ENCODE assay signal across 7 cellular contexts in the genomic region with DNA sequence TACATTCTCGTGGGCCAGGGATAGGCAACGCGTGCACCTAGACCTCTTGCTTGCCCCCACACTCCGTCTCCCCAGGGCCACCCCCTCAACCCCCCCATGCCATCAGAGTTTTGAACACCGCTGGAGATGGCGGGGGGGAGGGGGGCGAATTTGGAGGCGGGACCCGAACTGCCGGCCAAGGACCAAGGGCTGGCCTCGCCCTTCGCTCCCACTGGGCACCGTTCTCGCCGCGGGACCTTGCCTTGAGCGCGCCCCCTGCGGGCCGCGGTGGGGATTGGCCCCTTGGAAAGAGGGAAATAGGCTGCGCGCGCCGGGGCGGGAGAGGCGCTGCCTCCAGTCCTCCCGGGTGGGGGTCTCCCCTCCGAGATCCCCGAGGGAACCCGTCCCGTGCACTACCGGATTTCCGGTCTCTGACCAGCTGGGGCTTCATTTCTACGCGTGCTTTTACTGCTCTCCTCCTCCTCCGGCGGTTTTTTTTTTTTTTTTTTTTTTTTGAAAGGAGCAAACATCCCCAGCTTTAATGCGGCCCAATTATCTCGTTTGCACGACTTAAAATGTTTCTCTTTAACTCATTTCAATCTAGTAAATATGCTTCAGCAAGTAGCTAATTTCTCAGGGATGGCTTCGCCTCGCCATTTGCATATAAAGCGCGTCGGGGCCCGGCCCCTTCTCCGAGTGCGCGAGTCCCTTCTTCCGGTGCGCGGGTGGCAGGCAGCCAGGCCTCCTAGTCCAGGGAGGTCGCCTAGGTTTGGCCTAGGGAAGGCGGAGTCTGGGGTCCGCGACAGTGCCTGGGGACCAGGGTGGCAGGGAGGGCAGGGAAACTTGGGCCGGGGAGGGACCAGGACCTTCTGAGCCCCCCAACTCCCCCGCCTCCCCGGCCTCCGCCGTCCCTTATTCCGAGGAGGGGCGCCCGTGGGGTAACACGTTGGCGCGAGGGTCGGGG. TPM values are rescaled to one million over a fixed set of nuclear protein-coding genes. Genes with fewer than 3 reads are reported as not detected.
DNase-seq lines count a peak whose midpoint lies in the region; ATAC-seq and TF ChIP-seq lines count a peak whose summit lies in the region.

No MANE protein-coding gene starts in this region.

- TF ChIP-seq EP300 in gastroesophageal sphincter (IDR thresholded peaks at IDR 0.05) = no peak

- H3K27me3 Mint-ChIP-seq in activated CD8-positive, alpha-beta T cell treated with anti-CD3 and anti-CD28 coated beads for 36 hours = peaks cover 64% of the 10 kb centered on the region

- H3K79me2 ChIP-seq in osteoblast (ENCODE audit: insufficient read depth, low read length) = no peaks in the 10 kb centered on the region

- no peak overlapping the region for H3K27ac Mint-ChIP-seq in activated CD8-positive, alpha-beta T cell treated with anti-CD3 and anti-CD28 coated beads for 36 hours

- peak overlapping the region; percentile 85 for H3K4me2 ChIP-seq in osteoblast (ENCODE audit: insufficient read depth, low read length)

- H3K4me1 ChIP-seq in gastroesophageal sphincter = peaks cover 0 to 33% (median 7%) of the 10 kb centered on the region in 3 donors
- peaks cover 17% of the 10 kb centered on the region for H3K4me1 ChIP-seq in osteoblast (ENCODE audit: insufficient read depth, low read length)

- CTCF ChIA-PET in activated CD8-positive, alpha-beta T cell treated with anti-CD3 and anti-CD28 coated beads for 36 hours (lab: Charles Lee) = interaction anchor here (0.7 to 5.0 kb wide), 12 partner anchors 9 to 429 kb away, joined by 3 to 49 read pairs (median 6); a partner anchor contains a TSS

- peaks cover 1% of the 10 kb centered on the region for H3K9me3 Mint-ChIP-seq in activated CD8-positive, alpha-beta T cell treated with anti-CD3 and anti-CD28 coated beads for 36 hours

- peak overlapping the region; percentile 69 for H2AFZ ChIP-seq in osteoblast (ENCODE audit: low read length)

- H3K4me1 Mint-ChIP-seq in activated CD8-positive, alpha-beta T cell treated with anti-CD3 and anti-CD28 coated beads for 36 hours (ENCODE audit: low read depth) = peaks cover 3% of the 10 kb centered on the region

- no peaks in the 10 kb centered on the region for H4K20me1 ChIP-seq in osteoblast (ENCODE audit: insufficient read depth, low read length)

- H3K36me3 Mint-ChIP-seq in activated CD8-positive, alpha-beta T cell treated with anti-CD3 and anti-CD28 coated beads for 36 hours (ENCODE audit: low read depth) = no peaks in the 10 kb centered on the region

- H3K4me3 ChIP-seq in gastroesophageal sphincter (peak overlapping the region in 1 of 2 donors; percentile 37), osteoblast (ENCODE audit: insufficient read depth, low read length) (peak overlapping the region; percentile 59)

- POLR2A ChIA-PET in activated CD8-positive, alpha-beta T cell treated with anti-CD3 and anti-CD28 coated beads for 36 hours (lab: Charles Lee) = no interaction called here

- peak overlapping the region; percentile 41 for H3K4me3 Mint-ChIP-seq in activated CD8-positive, alpha-beta T cell treated with anti-CD3 and anti-CD28 coated beads for 36 hours

- H3K9me3 ChIP-seq in gastroesophageal sphincter = no peaks in the 10 kb centered on the region
- no peaks in the 10 kb centered on the region for H3K9me3 ChIP-seq in osteoblast (ENCODE audit: low read depth, low read length)

- H3K36me3 ChIP-seq in gastroesophageal sphincter (no peaks in the 10 kb centered on the region), osteoblast (ENCODE audit: insufficient read depth, low read length) (no peaks in the 10 kb centered on the region)

- H3K27ac ChIP-seq in gastroesophageal sphincter = no peak overlapping the region
- no peak overlapping the region for H3K27ac ChIP-seq in osteoblast (ENCODE audit: low read depth, low read length)

- DNase-seq in GM03348 (ENCODE audit: low spot score) (peak; percentile 91), NCI-H1092 (lab: John Stamatoyannopoulos, UW) (peak; percentile 29), osteoblast (ENCODE audit: insufficient read length, low spot score, missing footprints) (peak; percentile 99)
- DNase-seq in activated CD8-positive, alpha-beta T cell treated with anti-CD3 and anti-CD28 coated beads for 36 hours = peak; percentile 48

- peak; percentile 70 for TF ChIP-seq CTCF in activated CD8-positive, alpha-beta T cell treated with anti-CD3 and anti-CD28 coated beads for 36 hours (IDR thresholded peaks at IDR 0.05)
- TF ChIP-seq CTCF in gastroesophageal sphincter (IDR thresholded peaks at IDR 0.05) (peak; percentile 48 to 80 (median 69)), osteoblast (IDR thresholded peaks at IDR 0.05; ENCODE audit: extremely low read depth, low read depth, low read length) (peak; percentile 60)

- TF ChIP-seq POLR2A in gastroesophageal sphincter (IDR thresholded peaks at IDR 0.05) = no peak

- intact Hi-C loops in activated CD8-positive, alpha-beta T cell treated with anti-CD3 and anti-CD28 coated beads for 36 hours (cut with micrococcal nuclease) = no loop called here

- ATAC-seq in activated CD8-positive, alpha-beta T cell treated with anti-CD3 and anti-CD28 coated beads for 36 hours = peak; percentile 54
- ATAC-seq in gastroesophageal sphincter (peak; percentile 51), GM21576 (IDR thresholded peaks at IDR 0.05; ENCODE audit: unreplicated experiment) (no peak), HG02588 (IDR thresholded peaks at IDR 0.05; ENCODE audit: unreplicated experiment) (no peak)

- WGBS in gastroesophageal sphincter (ENCODE audit: low coverage in 1 of 2), 2 donors = 5% methylated on average over 7 to 24 of the region's 69 CpGs

- H3K27me3 ChIP-seq in gastroesophageal sphincter (peaks cover 98% of the 10 kb centered on the region), osteoblast (ENCODE audit: insufficient read depth, low read length) (peaks cover 25% of the 10 kb centered on the region)

RNA-seq across cellular contexts. Expression of a gene that starts 10.1 kb away (rescaled TPM):
- not detected for total RNA-seq in activated CD8-positive, alpha-beta T cell treated with anti-CD3 and anti-CD28 coated beads for 36 hours
- not detected for total RNA-seq in gastroesophageal sphincter
- not detected in 2 replicates for total RNA-seq in osteoblast

Comparison
In these comparisons a context has a peak if more than half of its experiments do, and no peak if none do; other contexts are left out.
1. DNase-seq: peak in every context shown above with its lines; median percentile 99 in osteoblast; 91 in GM03348; 48 in activated CD8-positive, alpha-beta T cell treated with anti-CD3 and anti-CD28 coated beads for 36 hours; 29 in NCI-H1092.
2. ATAC-seq: peak in activated CD8-positive, alpha-beta T cell treated with anti-CD3 and anti-CD28 coated beads for 36 hours (single experiment) and gastroesophageal sphincter (single experiment); none in GM21576 (single experiment) and HG02588 (single experiment).
3. Peak in every context shown above with its lines, with median percentiles within 50 percentile points of each other: CTCF ChIP-seq.